ENCODE assay signal across 1 cellular context in genomic region chr1:10210841-10211804, GRCh38.
TF ChIP-seq lines count a peak whose summit lies in the region.

No MANE protein-coding gene starts in this region.

TF ChIP-seq in HEK293, 187 proteins besides CTCF, POLR2A, EP300 and RAD21 (continued from another document):
- TF ChIP-seq, protein P1, sequence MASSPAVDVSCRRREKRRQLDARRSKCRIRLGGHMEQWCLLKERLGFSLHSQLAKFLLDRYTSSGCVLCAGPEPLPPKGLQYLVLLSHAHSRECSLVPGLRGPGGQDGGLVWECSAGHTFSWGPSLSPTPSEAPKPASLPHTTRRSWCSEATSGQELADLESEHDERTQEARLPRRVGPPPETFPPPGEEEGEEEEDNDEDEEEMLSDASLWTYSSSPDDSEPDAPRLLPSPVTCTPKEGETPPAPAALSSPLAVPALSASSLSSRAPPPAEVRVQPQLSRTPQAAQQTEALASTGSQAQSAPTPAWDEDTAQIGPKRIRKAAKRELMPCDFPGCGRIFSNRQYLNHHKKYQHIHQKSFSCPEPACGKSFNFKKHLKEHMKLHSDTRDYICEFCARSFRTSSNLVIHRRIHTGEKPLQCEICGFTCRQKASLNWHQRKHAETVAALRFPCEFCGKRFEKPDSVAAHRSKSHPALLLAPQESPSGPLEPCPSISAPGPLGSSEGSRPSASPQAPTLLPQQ (tag by site-specific recombination; IDR thresholded peaks at IDR 0.05): 0 out of 2 replicates have a peak, but pooled peaks have one; percentile 62
- TF ChIP-seq, protein P2, sequence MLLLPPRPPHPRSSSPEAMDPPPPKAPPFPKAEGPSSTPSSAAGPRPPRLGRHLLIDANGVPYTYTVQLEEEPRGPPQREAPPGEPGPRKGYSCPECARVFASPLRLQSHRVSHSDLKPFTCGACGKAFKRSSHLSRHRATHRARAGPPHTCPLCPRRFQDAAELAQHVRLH (tag by site-specific recombination; IDR thresholded peaks at IDR 0.05): no peak
- TF ChIP-seq, protein P3, sequence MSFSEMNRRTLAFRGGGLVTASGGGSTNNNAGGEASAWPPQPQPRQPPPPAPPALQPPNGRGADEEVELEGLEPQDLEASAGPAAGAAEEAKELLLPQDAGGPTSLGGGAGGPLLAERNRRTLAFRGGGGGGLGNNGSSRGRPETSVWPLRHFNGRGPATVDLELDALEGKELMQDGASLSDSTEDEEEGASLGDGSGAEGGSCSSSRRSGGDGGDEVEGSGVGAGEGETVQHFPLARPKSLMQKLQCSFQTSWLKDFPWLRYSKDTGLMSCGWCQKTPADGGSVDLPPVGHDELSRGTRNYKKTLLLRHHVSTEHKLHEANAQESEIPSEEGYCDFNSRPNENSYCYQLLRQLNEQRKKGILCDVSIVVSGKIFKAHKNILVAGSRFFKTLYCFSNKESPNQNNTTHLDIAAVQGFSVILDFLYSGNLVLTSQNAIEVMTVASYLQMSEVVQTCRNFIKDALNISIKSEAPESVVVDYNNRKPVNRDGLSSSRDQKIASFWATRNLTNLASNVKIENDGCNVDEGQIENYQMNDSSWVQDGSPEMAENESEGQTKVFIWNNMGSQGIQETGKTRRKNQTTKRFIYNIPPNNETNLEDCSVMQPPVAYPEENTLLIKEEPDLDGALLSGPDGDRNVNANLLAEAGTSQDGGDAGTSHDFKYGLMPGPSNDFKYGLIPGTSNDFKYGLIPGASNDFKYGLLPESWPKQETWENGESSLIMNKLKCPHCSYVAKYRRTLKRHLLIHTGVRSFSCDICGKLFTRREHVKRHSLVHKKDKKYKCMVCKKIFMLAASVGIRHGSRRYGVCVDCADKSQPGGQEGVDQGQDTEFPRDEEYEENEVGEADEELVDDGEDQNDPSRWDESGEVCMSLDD (tag by site-specific recombination; IDR thresholded peaks at IDR 0.05): peak; percentile 72
- TF ChIP-seq EGR2 (tag by site-specific recombination; IDR thresholded peaks at IDR 0.05; ENCODE audit: low read depth) (0 out of 2 replicates have a peak, but pooled peaks have one; percentile 23), HIC1 (tag by site-specific recombination; IDR thresholded peaks at IDR 0.05) (peak; percentile 91), MYNN (tag by site-specific recombination; IDR thresholded peaks at IDR 0.05; ENCODE audit: borderline replicate concordance) (no peak), MZF1 (tag by site-specific recombination; IDR thresholded peaks at IDR 0.05; ENCODE audit: borderline replicate concordance) (no peak), ZNF529 (tag by site-specific recombination; IDR thresholded peaks at IDR 0.05; ENCODE audit: insufficient replicate concordance) (no peak), ZNF76 (tag by site-specific recombination; IDR thresholded peaks at IDR 0.05; ENCODE audit: borderline replicate concordance, low read depth) (peak; percentile 41; the same call in 1 of the 2 replicates), ZNF658 (tag by site-specific recombination; IDR thresholded peaks at IDR 0.05) (no peak), SP3 (tag by site-specific recombination; IDR thresholded peaks at IDR 0.05) (no peak), ZFP69B (tag by site-specific recombination; IDR thresholded peaks at IDR 0.05) (0 out of 2 replicates have a peak, but pooled peaks have one; percentile 43), ZBTB48 (tag by site-specific recombination; IDR thresholded peaks at IDR 0.05) (peak; percentile 10; the same call in 1 of the 2 replicates), KLF16 (tag by site-specific recombination; IDR thresholded peaks at IDR 0.05) (peak; percentile 69), PRDM10 (tag by site-specific recombination; IDR thresholded peaks at IDR 0.05) (peak; percentile 64), ZNF449 (tag by site-specific recombination; IDR thresholded peaks at IDR 0.05) (no peak), REPIN1 (tag by site-specific recombination; IDR thresholded peaks at IDR 0.05; ENCODE audit: low read depth) (no peak), KLF9 (tag by site-specific recombination; IDR thresholded peaks at IDR 0.05; ENCODE audit: low read depth) (0 out of 2 replicates have a peak, but pooled peaks have one; percentile 23), ZNF704 (tag by site-specific recombination; IDR thresholded peaks at IDR 0.05) (no peak), KLF8 (tag by site-specific recombination; IDR thresholded peaks at IDR 0.05) (peak; percentile 68; the same call in 1 of the 2 replicates), ZNF639 (tag by site-specific recombination; IDR thresholded peaks at IDR 0.05) (no peak), ZNF335 (tag by site-specific recombination; conservative IDR thresholded peaks at IDR 0.05) (peak; percentile 94), ZBTB8A (tag by site-specific recombination; IDR thresholded peaks at IDR 0.05) (peak; percentile 75; the same call in 1 of the 2 replicates), ZNF501 (tag by site-specific recombination; IDR thresholded peaks at IDR 0.05) (peak; percentile 51; the same call in 1 of the 2 replicates), OSR2 (tag by site-specific recombination; IDR thresholded peaks at IDR 0.05) (no peak), ZNF623 (tag by site-specific recombination; IDR thresholded peaks at IDR 0.05) (no peak), BCL11A (tag by site-specific recombination; IDR thresholded peaks at IDR 0.05; ENCODE audit: low read depth) (peak; percentile 69; the same call in 1 of the 2 replicates), PRDM4 (tag by site-specific recombination; IDR thresholded peaks at IDR 0.05) (no peak), ZNF621 (tag by site-specific recombination; IDR thresholded peaks at IDR 0.05) (no peak), ZNF571 (tag by site-specific recombination; IDR thresholded peaks at IDR 0.05) (no peak)
- TF ChIP-seq, protein P4, sequence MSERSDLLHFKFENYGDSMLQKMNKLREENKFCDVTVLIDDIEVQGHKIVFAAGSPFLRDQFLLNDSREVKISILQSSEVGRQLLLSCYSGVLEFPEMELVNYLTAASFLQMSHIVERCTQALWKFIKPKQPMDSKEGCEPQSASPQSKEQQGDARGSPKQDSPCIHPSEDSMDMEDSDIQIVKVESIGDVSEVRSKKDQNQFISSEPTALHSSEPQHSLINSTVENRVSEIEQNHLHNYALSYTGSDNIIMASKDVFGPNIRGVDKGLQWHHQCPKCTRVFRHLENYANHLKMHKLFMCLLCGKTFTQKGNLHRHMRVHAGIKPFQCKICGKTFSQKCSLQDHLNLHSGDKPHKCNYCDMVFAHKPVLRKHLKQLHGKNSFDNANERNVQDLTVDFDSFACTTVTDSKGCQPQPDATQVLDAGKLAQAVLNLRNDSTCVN (tag by site-specific recombination; optimal IDR thresholded peaks at IDR 0.05): peak; percentile 54
- TF ChIP-seq, protein P5, sequence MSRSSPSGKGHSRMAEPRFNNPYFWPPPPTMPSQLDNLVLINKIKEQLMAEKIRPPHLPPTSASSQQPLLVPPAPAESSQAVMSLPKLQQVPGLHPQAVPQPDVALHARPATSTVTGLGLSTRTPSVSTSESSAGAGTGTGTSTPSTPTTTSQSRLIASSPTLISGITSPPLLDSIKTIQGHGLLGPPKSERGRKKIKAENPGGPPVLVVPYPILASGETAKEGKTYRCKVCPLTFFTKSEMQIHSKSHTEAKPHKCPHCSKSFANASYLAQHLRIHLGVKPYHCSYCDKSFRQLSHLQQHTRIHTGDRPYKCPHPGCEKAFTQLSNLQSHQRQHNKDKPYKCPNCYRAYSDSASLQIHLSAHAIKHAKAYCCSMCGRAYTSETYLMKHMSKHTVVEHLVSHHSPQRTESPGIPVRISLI (tag by site-specific recombination; IDR thresholded peaks at IDR 0.05): peak; percentile 75
